ENCODE assay signal across 1 cellular context in genomic region chr2:237474931-237475703, GRCh38.
A peak's percentile ranks its signal among the peaks of the same experiment; 100 is the strongest.
TF ChIP-seq lines count a peak whose summit lies in the region.

No MANE protein-coding gene starts in this region.

TF ChIP-seq in HepG2, 621 proteins besides CTCF, POLR2A, EP300 and RAD21 (continued from another document and continues in another):
- TF ChIP-seq ZNF362 (CRISPR knock-in tag; IDR thresholded peaks at IDR 0.05; ENCODE audit: borderline replicate concordance): no peak
- TF ChIP-seq ISX (CRISPR knock-in tag; conservative IDR thresholded peaks at IDR 0.05): no peak
- no peak for TF ChIP-seq AKAP8 (CRISPR knock-in tag; IDR thresholded peaks at IDR 0.05)
- TF ChIP-seq ZNF20 (CRISPR knock-in tag; IDR thresholded peaks at IDR 0.05): no peak
- peak; percentile 54 for TF ChIP-seq RXRA (CRISPR knock-in tag; IDR thresholded peaks at IDR 0.05)
- no peak; the same call in 1 of the 2 replicates for TF ChIP-seq ZSCAN5A (CRISPR knock-in tag; IDR thresholded peaks at IDR 0.05; ENCODE audit: borderline replicate concordance)
- TF ChIP-seq TFDP1 (CRISPR knock-in tag; IDR thresholded peaks at IDR 0.05; ENCODE audit: borderline replicate concordance): peak; percentile 66; the same call in 1 of the 2 replicates
- no peak for TF ChIP-seq ZNF136 (CRISPR knock-in tag; IDR thresholded peaks at IDR 0.05; ENCODE audit: low read depth)
- 0 out of 2 replicates have a peak, but pooled peaks have one; percentile 19 for TF ChIP-seq PRDM4 (CRISPR knock-in tag; IDR thresholded peaks at IDR 0.05; ENCODE audit: borderline replicate concordance)
- peak; percentile 80 for TF ChIP-seq ZGPAT (CRISPR knock-in tag; IDR thresholded peaks at IDR 0.05)
- TF ChIP-seq HMGXB3 (CRISPR knock-in tag; IDR thresholded peaks at IDR 0.05; ENCODE audit: borderline replicate concordance): no peak
- TF ChIP-seq NCOA2 (CRISPR knock-in tag; IDR thresholded peaks at IDR 0.05): no peak; the same call in 1 of the 2 replicates
- peak; percentile 24; the same call in 1 of the 2 replicates for TF ChIP-seq ZNF263 (CRISPR knock-in tag; IDR thresholded peaks at IDR 0.05)
- no peak for TF ChIP-seq ZMYM3 (CRISPR knock-in tag; IDR thresholded peaks at IDR 0.05)
- peak; percentile 51 for TF ChIP-seq STAG1 (CRISPR knock-in tag; IDR thresholded peaks at IDR 0.05)
- no peak for TF ChIP-seq MIER2 (CRISPR knock-in tag; IDR thresholded peaks at IDR 0.05)
- TF ChIP-seq AHDC1 (CRISPR knock-in tag; IDR thresholded peaks at IDR 0.05; ENCODE audit: borderline replicate concordance): 0 out of 2 replicates have a peak, but pooled peaks have one; percentile 31
- TF ChIP-seq NFIB (CRISPR knock-in tag; IDR thresholded peaks at IDR 0.05; ENCODE audit: borderline replicate concordance): no peak
- peak; percentile 75 for TF ChIP-seq CBX1 (IDR thresholded peaks at IDR 0.05; ENCODE audit: low read depth)
- peak; percentile 84 for TF ChIP-seq THAP11 (CRISPR knock-in tag; IDR thresholded peaks at IDR 0.05)
- TF ChIP-seq ZNF670 (CRISPR knock-in tag; IDR thresholded peaks at IDR 0.05; ENCODE audit: borderline replicate concordance): peak; percentile 37; the same call in 1 of the 2 replicates
- TF ChIP-seq PCBP2 (optimal IDR thresholded peaks at IDR 0.05; ENCODE audit: low read depth, low read length, poor library complexity, severe bottlenecking): no peak
- TF ChIP-seq ZNF572 (CRISPR knock-in tag; IDR thresholded peaks at IDR 0.05): no peak
- TF ChIP-seq FOXO1 (CRISPR knock-in tag; IDR thresholded peaks at IDR 0.05): no peak
- TF ChIP-seq SKI (IDR thresholded peaks at IDR 0.05; ENCODE audit: partially characterized antibody): peak; percentile 12
- TF ChIP-seq HNRNPUL1 (IDR thresholded peaks at IDR 0.05; ENCODE audit: low read depth, low read length): no peak
- no peak for TF ChIP-seq THYN1 (CRISPR knock-in tag; IDR thresholded peaks at IDR 0.05; ENCODE audit: borderline replicate concordance, low read depth)
- no peak for TF ChIP-seq MIXL1 (CRISPR knock-in tag; IDR thresholded peaks at IDR 0.05)
- no peak for TF ChIP-seq ZBTB46 (CRISPR knock-in tag; IDR thresholded peaks at IDR 0.05; ENCODE audit: borderline replicate concordance)
- TF ChIP-seq CHD2 (IDR thresholded peaks at IDR 0.05; ENCODE audit: low read depth, low read length): no peak
- no peak for TF ChIP-seq HNRNPH1 (optimal IDR thresholded peaks at IDR 0.05; ENCODE audit: low read depth, low read length)
- TF ChIP-seq ZBTB37 (CRISPR knock-in tag; IDR thresholded peaks at IDR 0.05): no peak
